Comparison of ENCODE assay signal across 1 cellular context in genomic region chr13:99176309-99177276, GRCh38.
TF ChIP-seq lines count a peak whose summit lies in the region.

No MANE protein-coding gene starts in this region.

TF ChIP-seq in GM12878, 131 proteins besides CTCF, POLR2A, EP300 and RAD21 (continued from another document and continues in another):
- TF ChIP-seq NRF1 (conservative IDR thresholded peaks at IDR 0.05; ENCODE audit: low read depth, low read length) (no peak), ATF2 (IDR thresholded peaks at IDR 0.05; ENCODE audit: low read length) (no peak), MTA3 (IDR thresholded peaks at IDR 0.05; ENCODE audit: borderline replicate concordance, low read length) (no peak), IRF4 (IDR thresholded peaks at IDR 0.05; ENCODE audit: low read depth, low read length) (peak; percentile 68; the same call in 1 of the 2 replicates), PBX3 (IDR thresholded peaks at IDR 0.05; ENCODE audit: insufficient replicate concordance, low read depth, low read length) (no peak), SP1 (IDR thresholded peaks at IDR 0.05; ENCODE audit: low read depth, low read length) (no peak), CHD2 (IDR thresholded peaks at IDR 0.05; ENCODE audit: borderline replicate concordance, low read depth, low read length) (no peak), IKZF1 (conservative IDR thresholded peaks at IDR 0.05) (0 out of 2 replicates have a peak, but pooled peaks have one; percentile 30), TCF12 (IDR thresholded peaks at IDR 0.05; ENCODE audit: low read depth, low read length) (peak; percentile 59; the same call in 1 of the 2 replicates), RELB (IDR thresholded peaks at IDR 0.05; ENCODE audit: low read depth) (no peak), TCF3 (IDR thresholded peaks at IDR 0.05; ENCODE audit: borderline replicate concordance, insufficient read depth, low read depth, low read length) (peak; percentile 74), ZNF592 (IDR thresholded peaks at IDR 0.05) (no peak), WRNIP1 (IDR thresholded peaks at IDR 0.05; ENCODE audit: borderline replicate concordance, low read depth, low read length) (no peak), ETV6 (conservative IDR thresholded peaks at IDR 0.05 in 1 of 2, IDR thresholded peaks at IDR 0.05 in 1 of 2; ENCODE audit: borderline replicate concordance in 1 of 2, low read depth in 1 of 2) (no peak; a peak in 1 of 4 replicates), HDGF (IDR thresholded peaks at IDR 0.05) (no peak), BCLAF1 (IDR thresholded peaks at IDR 0.05) (no peak), RB1 (IDR thresholded peaks at IDR 0.05; ENCODE audit: borderline replicate concordance) (peak; percentile 52; the same call in 1 of the 2 replicates), MEF2B (IDR thresholded peaks at IDR 0.05; ENCODE audit: partially characterized antibody, poor library complexity, severe bottlenecking) (no peak), BCL3 (IDR thresholded peaks at IDR 0.05; ENCODE audit: borderline replicate concordance, insufficient read depth, low read depth, low read length, poor library complexity, severe bottlenecking) (no peak), SUZ12 (IDR thresholded peaks at IDR 0.05; ENCODE audit: unreplicated experiment) (no peak), IRF3 (IDR thresholded peaks at IDR 0.05) (no peak), BHLHE40 (IDR thresholded peaks at IDR 0.05; ENCODE audit: borderline replicate concordance in 1 of 2, low read depth in 2 of 2, low read length in 1 of 2) (peak; percentile 32 to 81; a peak in 2 of 4 replicates), RUNX3 (IDR thresholded peaks at IDR 0.05; ENCODE audit: low read length) (peak; percentile 38), SMC3 (IDR thresholded peaks at IDR 0.05; ENCODE audit: borderline replicate concordance, low read length) (peak; percentile 93), ELK1 (IDR thresholded peaks at IDR 0.05; ENCODE audit: low read depth, low read length) (no peak), MAX (IDR thresholded peaks at IDR 0.05; ENCODE audit: low read depth, low read length) (no peak), YY1 (IDR thresholded peaks at IDR 0.05; ENCODE audit: low read depth, low read length) (peak; percentile 74; the same call in 1 of the 2 replicates), ZNF207 (IDR thresholded peaks at IDR 0.05; ENCODE audit: borderline replicate concordance) (no peak), CREM (IDR thresholded peaks at IDR 0.05; ENCODE audit: low read depth) (0 out of 2 replicates have a peak, but pooled peaks have one; percentile 7), NR2F1 (conservative IDR thresholded peaks at IDR 0.05) (no peak), ZNF274 (IDR thresholded peaks at IDR 0.05; ENCODE audit: insufficient read depth, insufficient read length) (no peak), HCFC1 (IDR thresholded peaks at IDR 0.05; ENCODE audit: low read length) (0 out of 2 replicates have a peak, but pooled peaks have one; percentile 13), NKRF (conservative IDR thresholded peaks at IDR 0.05) (no peak), POLR2AphosphoS5 (IDR thresholded peaks at IDR 0.05; ENCODE audit: low read length) (no peak), TARDBP (IDR thresholded peaks at IDR 0.05; ENCODE audit: borderline replicate concordance) (no peak), ZNF622 (IDR thresholded peaks at IDR 0.05) (no peak), CEBPZ (IDR thresholded peaks at IDR 0.05; ENCODE audit: low read depth, low read length) (no peak)
